1 cellular context compared by ENCODE assay signal in genomic region chr6:113291751-113292445, GRCh38.
TF ChIP-seq lines count a peak whose summit lies in the region.

No MANE protein-coding gene starts in this region.

TF ChIP-seq in HepG2, 621 proteins besides CTCF, POLR2A, EP300 and RAD21:
- TF ChIP-seq NFKBIZ (CRISPR knock-in tag; IDR thresholded peaks at IDR 0.05) (no peak), ZBTB42 (CRISPR knock-in tag; IDR thresholded peaks at IDR 0.05) (no peak), RORA (CRISPR knock-in tag; IDR thresholded peaks at IDR 0.05) (no peak), ZKSCAN1 (IDR thresholded peaks at IDR 0.05; ENCODE audit: low read length) (no peak)
TF ChIP-seq in HepG2: peak in this region for 0.
